In genomic region chr1:201017828-201018163, GRCh38 we compare ENCODE assay signal across 10 cellular contexts. TPM values are rescaled to one million over a fixed set of nuclear protein-coding genes. Genes with fewer than 3 reads are reported as not detected.
DNase-seq lines count a peak whose midpoint lies in the region; ATAC-seq and TF ChIP-seq lines count a peak whose summit lies in the region.
"Had no signal": no experiment of that assay in that cellular context is flagged by ENCODE, and none has a peak within 500 bp of the region (broad histone marks: within the 10 kb centered on the region; RNA-seq: fewer than 3 reads in every experiment).

No MANE protein-coding gene starts in this region.

- intact Hi-C loops in cardiac septum (cut with DNase I): no loop called here

- H3K4me3 ChIP-seq in WERI-Rb-1 (ENCODE audit: low read depth, low read length): no peak overlapping the region
- H3K4me3 ChIP-seq: Peyer's patch had no signal

- no peak for DNase-seq in activated T-cell treated with anti-CD3 and anti-CD28 coated beads, Interleukin-2, amount 50 U/mL, for 72 hours
- DNase-seq in activated T-cell treated with anti-CD3 and anti-CD28 coated beads for 4 hours (no peak), WERI-Rb-1 (no peak), nucleus accumbens (lab: John Stamatoyannopoulos, UW) (no peak), foreskin melanocyte (no peak), cardiac septum (ENCODE audit: low spot score) (no peak)
- no peak for DNase-seq in effector memory CD8-positive, alpha-beta T cell
- DNase-seq: NCI-H1105, Peyer's patch had no signal

- H3K27me3 Mint-ChIP-seq in activated T-cell treated with anti-CD3 and anti-CD28 coated beads, Interleukin-2, amount 50 U/mL, for 72 hours (ENCODE audit: low read depth): no peaks in the 10 kb centered on the region
- H3K27me3 Mint-ChIP-seq in effector memory CD8-positive, alpha-beta T cell: no peaks in the 10 kb centered on the region
- H3K27me3 Mint-ChIP-seq in stimulated activated memory B cell treated with anti-CD40 and anti-IgM and Interleukin-4, amounts not matched to agents 10 μg/mL and 1 μg/mL and 100 μg/mL, for 72 hours: no peaks in the 10 kb centered on the region

- H3K27me3 ChIP-seq in WERI-Rb-1 (ENCODE audit: insufficient read depth, low read depth, severe bottlenecking): no peaks in the 10 kb centered on the region
- H3K27me3 ChIP-seq: Peyer's patch had no signal

- H3K27ac Mint-ChIP-seq in activated T-cell treated with anti-CD3 and anti-CD28 coated beads, Interleukin-2, amount 50 U/mL, for 72 hours: peak overlapping the region; percentile 100
- H3K27ac Mint-ChIP-seq in effector memory CD8-positive, alpha-beta T cell: peak overlapping the region; percentile 97 to 98
- H3K27ac Mint-ChIP-seq in stimulated activated memory B cell treated with anti-CD40 and anti-IgM and Interleukin-4, amounts not matched to agents 10 μg/mL and 1 μg/mL and 100 μg/mL, for 72 hours: peak overlapping the region; percentile 64

- no peak for ATAC-seq in activated T-cell treated with anti-CD3 and anti-CD28 coated beads, Interleukin-2, amount 50 U/mL, for 72 hours (replicated peaks in 1 of 2)
- ATAC-seq in effector memory CD8-positive, alpha-beta T cell (replicated peaks): no peak
- ATAC-seq in stimulated activated memory B cell treated with anti-CD40 and anti-IgM and Interleukin-4, amounts not matched to agents 10 μg/mL and 1 μg/mL and 100 μg/mL, for 72 hours: no peak

- H3K36me3 Mint-ChIP-seq in activated T-cell treated with anti-CD3 and anti-CD28 coated beads, Interleukin-2, amount 50 U/mL, for 72 hours (ENCODE audit: insufficient read depth in 2 of 2): peaks cover 9 to 15% of the 10 kb centered on the region in 2 donors
- peaks cover 20% of the 10 kb centered on the region for H3K36me3 Mint-ChIP-seq in effector memory CD8-positive, alpha-beta T cell (ENCODE audit: insufficient read depth)
- H3K36me3 Mint-ChIP-seq in stimulated activated memory B cell treated with anti-CD40 and anti-IgM and Interleukin-4, amounts not matched to agents 10 μg/mL and 1 μg/mL and 100 μg/mL, for 72 hours: no peaks in the 10 kb centered on the region

- H3K36me3 ChIP-seq in WERI-Rb-1: peaks cover 43% of the 10 kb centered on the region
- H3K36me3 ChIP-seq: Peyer's patch had no signal

- H3K9me3 Mint-ChIP-seq in activated T-cell treated with anti-CD3 and anti-CD28 coated beads, Interleukin-2, amount 50 U/mL, for 72 hours: no peaks in the 10 kb centered on the region
- no peaks in the 10 kb centered on the region for H3K9me3 Mint-ChIP-seq in effector memory CD8-positive, alpha-beta T cell
- H3K9me3 Mint-ChIP-seq in stimulated activated memory B cell treated with anti-CD40 and anti-IgM and Interleukin-4, amounts not matched to agents 10 μg/mL and 1 μg/mL and 100 μg/mL, for 72 hours: no peaks in the 10 kb centered on the region

- no peak for TF ChIP-seq CTCF in WERI-Rb-1 (IDR thresholded peaks at IDR 0.05; ENCODE audit: low read depth, low read length)

- peaks cover 90% of the 10 kb centered on the region for H3K4me1 Mint-ChIP-seq in activated T-cell treated with anti-CD3 and anti-CD28 coated beads, Interleukin-2, amount 50 U/mL, for 72 hours (ENCODE audit: low read depth)
- peaks cover 80 to 90% of the 10 kb centered on the region in 2 donors for H3K4me1 Mint-ChIP-seq in effector memory CD8-positive, alpha-beta T cell (ENCODE audit: low read depth in 2 of 2)
- H3K4me1 Mint-ChIP-seq in stimulated activated memory B cell treated with anti-CD40 and anti-IgM and Interleukin-4, amounts not matched to agents 10 μg/mL and 1 μg/mL and 100 μg/mL, for 72 hours: peaks cover 88% of the 10 kb centered on the region

- H3K27ac ChIP-seq in WERI-Rb-1: peak overlapping the region; percentile 98
- H3K27ac ChIP-seq: Peyer's patch had no signal

- H3K9me3 ChIP-seq in WERI-Rb-1 (ENCODE audit: severe bottlenecking): no peaks in the 10 kb centered on the region
- H3K9me3 ChIP-seq: Peyer's patch had no signal

- peak overlapping the region; percentile 71 to 98 for H3K4me3 Mint-ChIP-seq in activated T-cell treated with anti-CD3 and anti-CD28 coated beads, Interleukin-2, amount 50 U/mL, for 72 hours
- peak overlapping the region; percentile 37 to 99 for H3K4me3 Mint-ChIP-seq in effector memory CD8-positive, alpha-beta T cell
- H3K4me3 Mint-ChIP-seq in stimulated activated memory B cell treated with anti-CD40 and anti-IgM and Interleukin-4, amounts not matched to agents 10 μg/mL and 1 μg/mL and 100 μg/mL, for 72 hours: peak overlapping the region; percentile 18

RNA-seq across cellular contexts. Expression of gene KIF21B, which starts 5.7 kb away (rescaled TPM):
- total RNA-seq in activated T-cell treated with anti-CD3 and anti-CD28 coated beads, Interleukin-2, amount 50 U/mL, for 72 hours: 100 to 1,000 TPM in 1 of 2 donors, 10 to 100 TPM in 1; 91.7 to 101 TPM
- 0.73 TPM for total RNA-seq in cardiac septum

Comparison
In these comparisons a context has a peak if more than half of its experiments do, and no peak if none do; other contexts are left out.
1. H3K4me3 Mint-ChIP-seq: peak in every context shown above with its lines; median percentile 84 in activated T-cell treated with anti-CD3 and anti-CD28 coated beads, Interleukin-2, amount 50 U/mL, for 72 hours; 68 in effector memory CD8-positive, alpha-beta T cell; 18 in stimulated activated memory B cell treated with anti-CD40 and anti-IgM and Interleukin-4, amounts not matched to agents 10 μg/mL and 1 μg/mL and 100 μg/mL, for 72 hours.
2. RNA of gene KIF21B, which starts 5.7 kb away (total RNA-seq): 91.7 to 101 TPM in activated T-cell treated with anti-CD3 and anti-CD28 coated beads, Interleukin-2, amount 50 U/mL, for 72 hours; 0.73 TPM in cardiac septum (single experiment); every median in the first group is over 10 times any median in the second.
3. Peak in every context shown above with its lines, with median percentiles within 50 percentile points of each other: H3K27ac Mint-ChIP-seq.